In the genomic region with DNA sequence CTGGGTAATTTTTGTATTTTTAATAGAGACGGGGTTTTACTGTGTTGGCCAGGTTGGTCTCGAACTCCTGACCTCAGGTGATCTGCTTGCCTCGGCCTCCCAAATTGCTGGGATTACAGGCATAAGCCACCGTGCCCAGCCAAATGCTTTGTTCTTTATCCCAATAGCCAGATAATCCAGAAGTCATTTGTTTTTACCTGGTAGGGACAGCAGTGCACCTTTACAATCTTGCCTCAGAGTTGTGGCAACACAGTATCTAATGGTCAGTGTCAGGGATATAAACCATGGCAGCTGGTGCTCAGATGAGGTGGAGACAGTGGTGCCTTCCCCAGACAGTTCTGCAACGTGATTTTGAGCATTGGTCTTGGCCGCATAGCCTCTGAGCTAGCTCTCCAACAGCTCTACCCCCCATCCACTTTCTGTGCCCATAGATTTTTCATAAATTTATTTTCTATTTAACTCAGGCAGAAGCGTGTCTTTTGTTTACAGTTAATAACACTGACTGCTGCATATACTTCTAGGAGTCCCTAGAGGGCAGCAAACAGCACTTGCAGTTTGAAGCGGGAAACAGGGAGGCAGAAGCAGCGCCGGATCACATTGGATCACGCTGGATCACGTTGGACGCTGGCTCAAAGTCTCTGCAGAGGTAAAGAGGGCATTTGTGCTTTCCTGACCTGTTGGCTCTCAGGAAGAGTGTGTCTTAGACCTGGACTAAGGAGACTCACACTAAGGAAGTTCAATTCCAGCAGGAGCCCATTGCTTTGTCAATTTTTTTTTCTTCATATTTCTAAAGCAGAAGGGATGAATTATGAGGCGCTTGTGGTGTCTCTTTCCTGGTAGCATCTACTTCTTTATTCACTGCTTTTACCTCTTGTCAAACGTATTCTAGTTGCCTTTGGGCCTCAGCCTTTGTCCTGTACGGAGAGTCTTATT, we compare ENCODE assay signal across 8 cellular contexts. TPM values are rescaled to one million over a fixed set of nuclear protein-coding genes. Genes with fewer than 3 reads are reported as not detected.
A peak's percentile ranks its signal among the peaks of the same experiment; 100 is the strongest.
DNase-seq lines count a peak whose midpoint lies in the region; ATAC-seq, FAIRE-seq and TF ChIP-seq lines count a peak whose summit lies in the region.

No MANE protein-coding gene starts in this region.

- H3K27me3 ChIP-seq in BE2C, result no peaks in the 10 kb centered on the region
- H3K27me3 ChIP-seq in HAP-1 (ENCODE audit: low read depth), result 0 out of 2 replicates have a peak, but pooled peaks cover 5% of the 10 kb centered on the region
- no peaks in the 10 kb centered on the region for H3K27me3 ChIP-seq in WERI-Rb-1 (ENCODE audit: insufficient read depth, low read depth, severe bottlenecking)
- H3K27me3 ChIP-seq in HepG2 (ENCODE audit: control insufficient read depth in 1 of 2, insufficient read depth in 2 of 2, low read length in 2 of 2), result no peaks in the 10 kb centered on the region

- H3K4me2 ChIP-seq in HepG2 (ENCODE audit: low read depth, low read length), result peak overlapping the region; percentile 61

- H3K4me3 ChIP-seq in BE2C (ENCODE audit: low read depth, low read length) (no peak overlapping the region), HAP-1 (no peak overlapping the region), WERI-Rb-1 (ENCODE audit: low read depth, low read length) (no peak overlapping the region; the same call in 1 of the 2 replicates), HepG2 (replicated peaks in 1 of 3; ENCODE audit: insufficient read depth in 1 of 3, low read depth in 2 of 3, low read length in 3 of 3) (0 out of 6 replicates have a peak overlapping the region, but pooled peaks of 1 of the 3 experiments have one; percentile 4)

- no peaks in the 10 kb centered on the region for H3K36me3 ChIP-seq in BE2C
- H3K36me3 ChIP-seq in HAP-1 (replicated peaks), result no peaks in the 10 kb centered on the region
- H3K36me3 ChIP-seq in WERI-Rb-1, result no peaks in the 10 kb centered on the region
- no peaks in the 10 kb centered on the region for H3K36me3 ChIP-seq in HepG2 (replicated peaks in 1 of 2; ENCODE audit: control insufficient read depth in 1 of 2, insufficient read depth in 2 of 2, low read length in 2 of 2)

- no TSS peak for BruUV-seq in HepG2 (replicated peaks; lab: Mats Ljungman, UMichigan)

- TF ChIP-seq EP300 in HepG2 (IDR thresholded peaks at IDR 0.05; ENCODE audit: low read depth in 2 of 2, low read length in 2 of 2), result no peak
- TF ChIP-seq EP300 in HepG2 (CRISPR knock-in tag; IDR thresholded peaks at IDR 0.05; ENCODE audit: borderline replicate concordance), result no peak

- DNase-seq in BE2C, result peak; percentile 58
- peak; percentile 83 to 85 for DNase-seq in HAP-1 (ENCODE audit: low spot score in 2 of 2)
- DNase-seq in NCI-H446 (lab: John Stamatoyannopoulos, UW), result peak; percentile 61 to 84
- DNase-seq in WERI-Rb-1, result peak; percentile 85
- peak; percentile 88 for DNase-seq in dermis blood vessel endothelial cell
- DNase-seq in HepG2 (ENCODE audit: low spot score), result peak; percentile 83
- DNase-seq in stimulated activated CD4-positive, alpha-beta T cell treated with anti-CD3 and anti-CD28 coated beads, TNF-alpha, amount 100 ng/mL, for 24 hours (ENCODE audit: low read depth in 3 of 3), result peak in 2 of 3 experiments; percentile 38 to 53

- TF ChIP-seq RAD21 in HepG2 (CRISPR knock-in tag; IDR thresholded peaks at IDR 0.05), result no peak

- peak; percentile 76 for TF ChIP-seq CTCF in BE2C (IDR thresholded peaks at IDR 0.05; ENCODE audit: low read depth, low read length)
- TF ChIP-seq CTCF in WERI-Rb-1 (IDR thresholded peaks at IDR 0.05; ENCODE audit: low read depth, low read length), result peak; percentile 71
- TF ChIP-seq CTCF in HepG2 (CRISPR knock-in tag; IDR thresholded peaks at IDR 0.05), result peak; percentile 87

- 22% methylated on average over 16 of the region's 16 CpGs for WGBS in HepG2 (ENCODE audit: low lambda C conversion rate)

- peaks cover 3% of the 10 kb centered on the region; the same call in 1 of the 2 replicates for H3K4me1 ChIP-seq in BE2C
- H3K4me1 ChIP-seq in HAP-1, result peaks cover 11% of the 10 kb centered on the region
- H3K4me1 ChIP-seq in HepG2 (ENCODE audit: insufficient read depth, low read length), result peaks cover 64% of the 10 kb centered on the region

- H3K9ac ChIP-seq in HepG2 (ENCODE audit: insufficient read depth, low read depth, low read length), result peak overlapping the region; percentile 17; the same call in 1 of the 2 replicates

- peak; percentile 93 for FAIRE-seq in HepG2 (lab: Jason Lieb, UNC)

- ATAC-seq in HepG2, result peak; percentile 77
- ATAC-seq in HG03439 (IDR thresholded peaks at IDR 0.05; ENCODE audit: unreplicated experiment), result no peak

- POLR2A ChIA-PET in HepG2 (lab: Yijun Ruan, JAX), result interaction anchor here (3.3 kb wide), 1 partner anchor 12 kb away, joined by 18 read pairs; no protein-coding TSS in a partner anchor

- H3K9me3 ChIP-seq in BE2C, result no peaks in the 10 kb centered on the region
- H3K9me3 ChIP-seq in HAP-1, result no peaks in the 10 kb centered on the region
- H3K9me3 ChIP-seq in WERI-Rb-1 (ENCODE audit: severe bottlenecking), result no peaks in the 10 kb centered on the region
- no peaks in the 10 kb centered on the region for H3K9me3 ChIP-seq in HepG2 (ENCODE audit: low read length)

- H3K27ac ChIP-seq in WERI-Rb-1, result peak overlapping the region; percentile 63
- no peak overlapping the region for H3K27ac ChIP-seq in HepG2 (ENCODE audit: extremely low read length, insufficient read depth, low read length)

- H3K79me2 ChIP-seq in HepG2 (ENCODE audit: insufficient read depth, low read length), result no peaks in the 10 kb centered on the region

- no peaks in the 10 kb centered on the region for H4K20me1 ChIP-seq in HepG2 (ENCODE audit: insufficient read depth, low read length)

- H2AFZ ChIP-seq in HepG2 (ENCODE audit: low read length), result no peak overlapping the region

- TF ChIP-seq POLR2A in HepG2 (IDR thresholded peaks at IDR 0.05; ENCODE audit: insufficient read depth in 1 of 2, low read depth in 2 of 2, low read length in 2 of 2), result no peak

- CTCF ChIA-PET in HepG2 (lab: Yijun Ruan, JAX; ENCODE audit: low intra/inter-chr PET ratio, low total read pairs), result interaction anchor here (1.0 to 5.0 kb wide), 3 partner anchors 18 to 59 kb away, joined by 3 to 70 read pairs (median 13); a partner anchor contains a TSS

- in situ Hi-C loops in HAP-1 (cut with MboI; ENCODE audit: low sequenced_read_pairs), result loop anchor here (5.0 to 10.0 kb wide), 2 partner anchors 67 to 319 kb away; no protein-coding TSS in a partner anchor
- in situ Hi-C loops in HepG2 (cut with HindIII; ENCODE audit: extremely low pct_ligation_motif_present, low pct_unique_long_range_greater_than_20kb), result loop anchor here (5.0 kb wide), 1 partner anchor 57 kb away; no protein-coding TSS in a partner anchor

- intact Hi-C loops in HepG2 (cut with micrococcal nuclease; ENCODE audit: unreplicated experiment), result loop anchor here (1.0 to 10.0 kb wide), 3 partner anchors 17 to 319 kb away; no protein-coding TSS in a partner anchor

RNA-seq across cellular contexts. Expression of a gene that starts 5.1 kb away (rescaled TPM):
- not detected for polyA plus RNA-seq in BE2C (2012; ENCODE audit: insufficient read depth, insufficient read length, low read depth)
- not detected in 2 replicates for total RNA-seq in dermis blood vessel endothelial cell
- total RNA-seq in HepG2 (2016; rRNA removed; fragmentation: Illumina TruSeq; extraction: Trizol), result 0.70 and 0.80 TPM in 2 replicates
- 0.20 and 0.26 TPM in 2 replicates for total RNA-seq in HepG2 (2016; cell fraction: cytosol; rRNA removed; fragmentation: Illumina TruSeq; extraction: Trizol; ENCODE audit: low read depth)
- total RNA-seq in HepG2 (2016; cell fraction: insoluble cytoplasmic fraction; rRNA removed; fragmentation: Illumina TruSeq; extraction: Trizol), result 0.68 and 1.1 TPM in 2 replicates
- 0.59 and 0.62 TPM in 2 replicates for total RNA-seq in HepG2 (2016; cell fraction: membrane; rRNA removed; fragmentation: Illumina TruSeq; extraction: Trizol)
- 0.28 and 0.37 TPM in 2 replicates for total RNA-seq in HepG2 (2016; cell fraction: nucleus; rRNA removed; fragmentation: Illumina TruSeq; extraction: Trizol)
- polyA plus RNA-seq in HepG2 (2011; rRNA removed), result 0.14 and 0.16 TPM in 2 replicates
- 0.10 and 0.12 TPM in 2 replicates for polyA plus RNA-seq in HepG2 (2011; cell fraction: cytosol; rRNA removed)
- 0.09 and 0.43 TPM in 2 replicates for polyA plus RNA-seq in HepG2 (2011; cell fraction: nucleus; rRNA removed)
- polyA plus RNA-seq in HepG2 (2012), result 0.24 and 0.29 TPM in 2 replicates
- polyA plus RNA-seq in HepG2 (2016; cell fraction: cytosol; fragmentation: Illumina TruSeq; extraction: Trizol; ENCODE audit: low read depth), result 0.24 and 0.27 TPM in 2 replicates
- 0.71 and 1.2 TPM in 2 replicates for polyA plus RNA-seq in HepG2 (2016; cell fraction: insoluble cytoplasmic fraction; fragmentation: Illumina TruSeq; extraction: Trizol; ENCODE audit: low read depth)
- polyA plus RNA-seq in HepG2 (2016; cell fraction: membrane; fragmentation: Illumina TruSeq; extraction: Trizol; ENCODE audit: low read depth), result 0.50 and 0.52 TPM in 2 replicates
- polyA plus RNA-seq in HepG2 (2016; cell fraction: nucleus; fragmentation: Illumina TruSeq; extraction: Trizol; ENCODE audit: insufficient read depth, low read depth), result 1.1 and 1.5 TPM in 2 replicates
- polyA minus RNA-seq in HepG2 (2011; rRNA and poly(A)+ RNA removed; ENCODE audit: low replicate concordance), result 0.38 TPM in 1 of 2 replicates, not detected in the other
- not detected in 2 replicates for polyA minus RNA-seq in HepG2 (2011; cell fraction: cytosol; rRNA and poly(A)+ RNA removed)
- 0.12 TPM in 1 of 2 replicates, not detected in the other for polyA minus RNA-seq in HepG2 (2011; cell fraction: nucleus; rRNA and poly(A)+ RNA removed)

RNA-seq across cellular contexts. Expression of a gene that starts 10.3 kb away (rescaled TPM):
- 97.1 TPM for polyA plus RNA-seq in BE2C (2012; ENCODE audit: insufficient read depth, insufficient read length, low read depth)
- total RNA-seq in dermis blood vessel endothelial cell (32.2 and 52.0 TPM in 2 replicates), HepG2 (2016; rRNA removed; fragmentation: Illumina TruSeq; extraction: Trizol) (40.4 and 54.8 TPM in 2 replicates)
- 58.9 and 65.5 TPM in 2 replicates for total RNA-seq in HepG2 (2016; cell fraction: cytosol; rRNA removed; fragmentation: Illumina TruSeq; extraction: Trizol; ENCODE audit: low read depth)
- total RNA-seq in HepG2 (2016; cell fraction: insoluble cytoplasmic fraction; rRNA removed; fragmentation: Illumina TruSeq; extraction: Trizol), result 35.1 and 61.8 TPM in 2 replicates
- 24.4 and 24.9 TPM in 2 replicates for total RNA-seq in HepG2 (2016; cell fraction: membrane; rRNA removed; fragmentation: Illumina TruSeq; extraction: Trizol)
- total RNA-seq in HepG2 (2016; cell fraction: nucleus; rRNA removed; fragmentation: Illumina TruSeq; extraction: Trizol), result 52.0 and 62.6 TPM in 2 replicates
- 18.6 and 28.4 TPM in 2 replicates for polyA plus RNA-seq in HepG2 (2011; rRNA removed)
- 9.7 and 12.5 TPM in 2 replicates for polyA plus RNA-seq in HepG2 (2011; cell fraction: cytosol; rRNA removed)
- polyA plus RNA-seq in HepG2 (2011; cell fraction: nucleus; rRNA removed), result 158 and 176 TPM in 2 replicates
- 28.0 and 41.5 TPM in 2 replicates for polyA plus RNA-seq in HepG2 (2012)
- polyA plus RNA-seq in HepG2 (2016; cell fraction: cytosol; fragmentation: Illumina TruSeq; extraction: Trizol; ENCODE audit: low read depth), result 7.8 and 7.9 TPM in 2 replicates
- 28.2 and 32.7 TPM in 2 replicates for polyA plus RNA-seq in HepG2 (2016; cell fraction: insoluble cytoplasmic fraction; fragmentation: Illumina TruSeq; extraction: Trizol; ENCODE audit: low read depth)
- 9.0 and 12.1 TPM in 2 replicates for polyA plus RNA-seq in HepG2 (2016; cell fraction: membrane; fragmentation: Illumina TruSeq; extraction: Trizol; ENCODE audit: low read depth)
- 146 and 160 TPM in 2 replicates for polyA plus RNA-seq in HepG2 (2016; cell fraction: nucleus; fragmentation: Illumina TruSeq; extraction: Trizol; ENCODE audit: insufficient read depth, low read depth)
- polyA minus RNA-seq in HepG2 (2011; rRNA and poly(A)+ RNA removed; ENCODE audit: low replicate concordance), result 50.2 and 100 TPM in 2 replicates
- 19.4 and 21.0 TPM in 2 replicates for polyA minus RNA-seq in HepG2 (2011; cell fraction: cytosol; rRNA and poly(A)+ RNA removed)
- 53.3 and 54.8 TPM in 2 replicates for polyA minus RNA-seq in HepG2 (2011; cell fraction: nucleus; rRNA and poly(A)+ RNA removed)

RNA-seq across cellular contexts. Expression of a gene that starts 18.9 kb away (rescaled TPM):
- polyA plus RNA-seq in BE2C (2012; ENCODE audit: insufficient read depth, insufficient read length, low read depth), result 2.1 TPM
- total RNA-seq in dermis blood vessel endothelial cell, result under 0.01 TPM in 1 of 2 replicates, not detected in the other
- 5.1 and 5.8 TPM in 2 replicates for total RNA-seq in HepG2 (2016; rRNA removed; fragmentation: Illumina TruSeq; extraction: Trizol)
- 1.5 and 1.6 TPM in 2 replicates for total RNA-seq in HepG2 (2016; cell fraction: cytosol; rRNA removed; fragmentation: Illumina TruSeq; extraction: Trizol; ENCODE audit: low read depth)
- 5.3 and 5.8 TPM in 2 replicates for total RNA-seq in HepG2 (2016; cell fraction: insoluble cytoplasmic fraction; rRNA removed; fragmentation: Illumina TruSeq; extraction: Trizol)
- total RNA-seq in HepG2 (2016; cell fraction: membrane; rRNA removed; fragmentation: Illumina TruSeq; extraction: Trizol), result 4.8 and 5.0 TPM in 2 replicates
- total RNA-seq in HepG2 (2016; cell fraction: nucleus; rRNA removed; fragmentation: Illumina TruSeq; extraction: Trizol), result 3.0 and 4.2 TPM in 2 replicates
- 0.41 and 1.1 TPM in 2 replicates for polyA plus RNA-seq in HepG2 (2011; rRNA removed)
- polyA plus RNA-seq in HepG2 (2011; cell fraction: cytosol; rRNA removed), result 0.38 and 0.64 TPM in 2 replicates
- 0.42 and 0.95 TPM in 2 replicates for polyA plus RNA-seq in HepG2 (2011; cell fraction: nucleus; rRNA removed)
- 0.58 and 0.69 TPM in 2 replicates for polyA plus RNA-seq in HepG2 (2012)
- 1.8 TPM in 2 replicates for polyA plus RNA-seq in HepG2 (2016; cell fraction: cytosol; fragmentation: Illumina TruSeq; extraction: Trizol; ENCODE audit: low read depth)
- 7.9 and 8.6 TPM in 2 replicates for polyA plus RNA-seq in HepG2 (2016; cell fraction: insoluble cytoplasmic fraction; fragmentation: Illumina TruSeq; extraction: Trizol; ENCODE audit: low read depth)
- 2.3 and 3.2 TPM in 2 replicates for polyA plus RNA-seq in HepG2 (2016; cell fraction: membrane; fragmentation: Illumina TruSeq; extraction: Trizol; ENCODE audit: low read depth)
- polyA plus RNA-seq in HepG2 (2016; cell fraction: nucleus; fragmentation: Illumina TruSeq; extraction: Trizol; ENCODE audit: insufficient read depth, low read depth), result 5.8 and 9.1 TPM in 2 replicates
- polyA minus RNA-seq in HepG2 (2011; rRNA and poly(A)+ RNA removed; ENCODE audit: low replicate concordance), result 1.9 TPM in 1 of 2 replicates, not detected in the other
- 0.70 and 0.99 TPM in 2 replicates for polyA minus RNA-seq in HepG2 (2011; cell fraction: cytosol; rRNA and poly(A)+ RNA removed)
- 0.13 TPM in 1 of 2 replicates, not detected in the other for polyA minus RNA-seq in HepG2 (2011; cell fraction: nucleus; rRNA and poly(A)+ RNA removed)
